ENCODE assay signal across 20 cellular contexts in the genomic region with DNA sequence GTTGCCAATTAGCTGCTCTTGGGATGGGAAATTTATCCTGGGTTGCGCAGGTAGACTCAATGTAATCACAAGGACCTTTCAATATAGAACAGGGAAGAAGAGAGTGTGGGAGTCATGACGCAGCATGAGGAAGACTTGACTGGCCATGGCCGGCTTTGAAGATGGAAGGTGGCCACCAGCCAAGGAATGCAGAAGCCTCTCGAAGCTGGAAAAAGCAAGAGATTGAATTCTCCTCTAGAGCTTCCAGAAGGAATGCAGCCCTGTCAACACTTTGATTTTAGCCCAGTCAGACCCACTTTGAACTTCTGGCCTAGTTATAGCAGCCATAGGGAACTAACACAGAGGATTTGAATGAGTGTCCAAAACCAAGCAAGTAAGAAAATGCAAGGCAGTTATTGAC. TPM values are rescaled to one million over a fixed set of nuclear protein-coding genes. Genes with fewer than 3 reads are reported as not detected.
DNase-seq lines count a peak whose midpoint lies in the region; ATAC-seq, FAIRE-seq and TF ChIP-seq lines count a peak whose summit lies in the region.
"Had no signal": no experiment of that assay in that cellular context is flagged by ENCODE, and none has a peak within 500 bp of the region (broad histone marks: within the 10 kb centered on the region; RNA-seq: fewer than 3 reads in every experiment).

No MANE protein-coding gene starts in this region.

- H3K9me2 ChIP-seq in GM23248 (ENCODE audit: insufficient read depth), result no peaks in the 10 kb centered on the region

- intact Hi-C loops in lower lobe of right lung (cut with DNase I), result no loop called here

- H3K4me2 ChIP-seq in GM23248 (ENCODE audit: unreplicated experiment), result no peak overlapping the region

- H3K79me2 ChIP-seq in GM23248 (ENCODE audit: insufficient read depth), result no peaks in the 10 kb centered on the region

- H4K20me1 ChIP-seq in GM23248 (ENCODE audit: insufficient read depth), result no peaks in the 10 kb centered on the region

- H3F3A ChIP-seq in GM23248 (ENCODE audit: insufficient read depth), result no peaks in the 10 kb centered on the region

- peak; percentile 74 for DNase-seq in GM23248
- peak; percentile 50 to 88 for DNase-seq in cardiac fibroblast (ENCODE audit: low read depth in 2 of 2)
- peak; percentile 20 to 22 for DNase-seq in cardiac muscle cell (ENCODE audit: low read depth in 1 of 2, low spot score in 1 of 2)
- DNase-seq in lower lobe of right lung, result peak; percentile 43
- DNase-seq in stimulated activated CD4-positive, alpha-beta T cell treated with anti-CD3 and anti-CD28 coated beads, Interleukin-1b, Interleukin-23, amount 100 ng/mL, for 48 hours, result no peak
- DNase-seq in NCI-H1417 treated with DMSO at 0.1 percent for 48 hours (lab: John Stamatoyannopoulos, UW), result no peak
- no peak for DNase-seq in RCC 7860 (ENCODE audit: low spot score)
- DNase-seq: CD4-positive, alpha-beta T cell; H9; NCI-H1417; NCI-H1930; NCI-H446 treated with DMSO at 0.1 percent for 48 hours; NCI-H748 treated with DMSO at 0.1 percent for 48 hours; OCI-M1; RPMI8226; SJCRH30 had no signal

- in situ Hi-C loops in GM23248 (cut with MboI), result no loop called here

- no peak overlapping the region for H3K4me3 ChIP-seq in GM23248
- H3K4me3 ChIP-seq in cardiac fibroblast (replicated peaks in 1 of 2; ENCODE audit: low read depth in 2 of 2, low read length in 2 of 2), result no peak overlapping the region
- no peak overlapping the region for H3K4me3 ChIP-seq in cardiac muscle cell
- H3K4me3 ChIP-seq in lower lobe of right lung, result no peak overlapping the region
- H3K4me3 ChIP-seq: K562, SJCRH30 had no signal

- no peak for FAIRE-seq in RCC 7860 (lab: Jason Lieb, UNC)
- FAIRE-seq: HTR-8/SVneo, K562 had no signal

- no peaks in the 10 kb centered on the region for H3K36me3 ChIP-seq in GM23248 (ENCODE audit: low read depth)
- H3K36me3 ChIP-seq in cardiac muscle cell, result no peaks in the 10 kb centered on the region
- H3K36me3 ChIP-seq in lower lobe of right lung, result no peaks in the 10 kb centered on the region
- H3K36me3 ChIP-seq: SJCRH30 had no signal

- H3K9ac ChIP-seq in GM23248, result no peak overlapping the region

- WGBS in GM23248 (ENCODE audit: low coverage in 1 of 2, low lambda C conversion rate in 2 of 2, missing lambda C conversion rate in 2 of 2), 2 experiments, result 24 to 30% methylated on average over 4 of the region's 4 CpGs

- H3K9me3 ChIP-seq in GM23248 (ENCODE audit: low read depth) (no peaks in the 10 kb centered on the region), cardiac muscle cell (ENCODE audit: low read depth) (no peaks in the 10 kb centered on the region), lower lobe of right lung (no peaks in the 10 kb centered on the region)
- H3K9me3 ChIP-seq: SJCRH30 had no signal

- ATAC-seq in lower lobe of right lung (no peak), GM18511 (IDR thresholded peaks at IDR 0.05; ENCODE audit: unreplicated experiment) (no peak)
- ATAC-seq: K562 had no signal

- TF ChIP-seq CTCF in cardiac fibroblast (IDR thresholded peaks at IDR 0.05; ENCODE audit: low read depth, low read length) (no peak), cardiac muscle cell (IDR thresholded peaks at IDR 0.05; ENCODE audit: low read depth, low read length) (no peak), lower lobe of right lung (IDR thresholded peaks at IDR 0.05) (no peak)

- H3K4me1 ChIP-seq in GM23248 (ENCODE audit: insufficient read depth) (no peaks in the 10 kb centered on the region), cardiac muscle cell (ENCODE audit: low read depth) (no peaks in the 10 kb centered on the region), lower lobe of right lung (no peaks in the 10 kb centered on the region)
- H3K4me1 ChIP-seq: SJCRH30 had no signal

- H2AFZ ChIP-seq in GM23248, result no peak overlapping the region

- H3K27ac ChIP-seq in GM23248, result peak overlapping the region; percentile 23; the same call in 1 of the 2 replicates
- H3K27ac ChIP-seq in cardiac muscle cell, result no peak overlapping the region
- no peak overlapping the region for H3K27ac ChIP-seq in lower lobe of right lung
- H3K27ac ChIP-seq: HL-60, SJCRH30 had no signal

- H3K27me3 ChIP-seq in GM23248 (replicated peaks; ENCODE audit: insufficient read depth) (no peaks in the 10 kb centered on the region), cardiac muscle cell (no peaks in the 10 kb centered on the region), lower lobe of right lung (ENCODE audit: low read depth) (no peaks in the 10 kb centered on the region)
- H3K27me3 ChIP-seq: SJCRH30 had no signal

RNA-seq across cellular contexts. Expression of a gene that starts 14.7 kb away (rescaled TPM):
- 32.2 and 39.0 TPM in 2 replicates for total RNA-seq in GM23248 (2014; rRNA removed; shearing (Covaris generic))
- polyA plus RNA-seq in GM23248 (2016; fragmentation: Nextera tagmentation; extraction: Ambion mirVana) (85.9 and 87.9 TPM in 2 replicates), cardiac muscle cell (9.4 and 11.5 TPM in 2 replicates)
- total RNA-seq in cardiac muscle cell (10.0 and 22.9 TPM in 2 replicates), lower lobe of right lung (49.4 TPM)

Comparison
In these comparisons a context has a peak if more than half of its experiments do, and no peak if none do; other contexts are left out.
1. DNase-seq: peak in GM23248 (single experiment), cardiac fibroblast (2 of 2), cardiac muscle cell (2 of 2) and lower lobe of right lung (single experiment); none in stimulated activated CD4-positive, alpha-beta T cell treated with anti-CD3 and anti-CD28 coated beads, Interleukin-1b, Interleukin-23, amount 100 ng/mL, for 48 hours (single experiment), NCI-H1417 treated with DMSO at 0.1 percent for 48 hours (single experiment) and RCC 7860 (single experiment).